Comparison of ENCODE assay signal across 9 cellular contexts in genomic region chr6:32439708-32440214, GRCh38. TPM values are rescaled to one million over a fixed set of nuclear protein-coding genes. Genes with fewer than 3 reads are reported as not detected.
A peak's percentile ranks its signal among the peaks of the same experiment; 100 is the strongest.
DNase-seq lines count a peak whose midpoint lies in the region; ATAC-seq and TF ChIP-seq lines count a peak whose summit lies in the region.
"Had no signal": no experiment of that assay in that cellular context is flagged by ENCODE, and none has a peak within 500 bp of the region (broad histone marks: within the 10 kb centered on the region; RNA-seq: fewer than 3 reads in every experiment).

Gene HLA-DRA (plus strand): TSS chr6:32439887. CDS start chr6:32439951, 64 bp downstream.

- intact Hi-C loops in T-helper 2 cell treated with Interferon-gamma antibody and Interleukin-4, amounts not matched to agents 100 ng/mL and 5 ng/mL, for 36 hours (cut with micrococcal nuclease), result no loop called here
- intact Hi-C loops in vagina (cut with DNase I), result no loop called here

- peak; percentile 78 for DNase-seq in DMS 273 (lab: John Stamatoyannopoulos, UW; ENCODE audit: unreplicated experiment)
- DNase-seq in DMS 273 treated with DMSO at 0.1 percent for 48 hours (lab: John Stamatoyannopoulos, UW), result no peak
- peak; percentile 25 for DNase-seq in HS-5 (ENCODE audit: low read depth)
- peak in 1 of 3 donors; percentile 30 for DNase-seq in effector memory CD4-positive, alpha-beta T cell
- peak; percentile 65 to 71 for DNase-seq in lung microvascular endothelial cell (ENCODE audit: low read depth in 2 of 2)
- no peak for DNase-seq in vagina (ENCODE audit: extremely low spot score in 2 of 2)

- H3K4me1 ChIP-seq in effector memory CD4-positive, alpha-beta T cell (ENCODE audit: control insufficient read depth, insufficient read depth, low read length, poor library complexity, severe bottlenecking), result no peaks in the 10 kb centered on the region
- H3K4me1 ChIP-seq in vagina, result no peaks in the 10 kb centered on the region

- TF ChIP-seq CTCF in vagina (IDR thresholded peaks at IDR 0.05), result no peak

- peak within 1 kb of the TSS; percentile 33 for H3K4me3 ChIP-seq in effector memory CD4-positive, alpha-beta T cell (ENCODE audit: insufficient read depth, low read depth, low read length, poor library complexity, severe bottlenecking)
- peak within 1 kb of the TSS; percentile 1 to 29 for H3K4me3 ChIP-seq in vagina

- TF ChIP-seq POLR2A in vagina (IDR thresholded peaks at IDR 0.05), result peak in 1 of 2 donors; percentile 18

- H3K9me3 ChIP-seq in effector memory CD4-positive, alpha-beta T cell (ENCODE audit: control insufficient read depth, low read length), result no peaks in the 10 kb centered on the region
- H3K9me3 ChIP-seq in vagina, result no peaks in the 10 kb centered on the region

- ATAC-seq in GM21423 (IDR thresholded peaks at IDR 0.05; ENCODE audit: unreplicated experiment), result peak; percentile 71

- H3K27me3 ChIP-seq in effector memory CD4-positive, alpha-beta T cell (replicated peaks; ENCODE audit: control insufficient read depth, insufficient read depth, low read length, poor library complexity, severe bottlenecking), result no peaks in the 10 kb centered on the region
- no peaks in the 10 kb centered on the region for H3K27me3 ChIP-seq in vagina

- H3K36me3 ChIP-seq in effector memory CD4-positive, alpha-beta T cell (ENCODE audit: control insufficient read depth, insufficient read depth, low read length), result no peaks in the 10 kb centered on the region
- H3K36me3 ChIP-seq in vagina, result no peaks in the 10 kb centered on the region

- no peak within 1 kb of the TSS for H3K27ac ChIP-seq in effector memory CD4-positive, alpha-beta T cell (ENCODE audit: insufficient read depth, low read length, poor library complexity, severe bottlenecking)
- peak within 1 kb of the TSS; percentile 43 for H3K27ac ChIP-seq in vagina
- H3K27ac ChIP-seq: 22Rv1 had no signal

RNA-seq across cellular contexts. Expression of gene HLA-DRA, which starts in this region (rescaled TPM):
- total RNA-seq in T-helper 2 cell treated with Interferon-gamma antibody and Interleukin-4, amounts not matched to agents 100 ng/mL and 5 ng/mL, for 36 hours, result 81.8 and 88.4 TPM in 2 replicates
- total RNA-seq in lung microvascular endothelial cell, result not detected in 2 replicates
- total RNA-seq in vagina, result 158 TPM

Comparison
In these comparisons a context has a peak if more than half of its experiments do, and no peak if none do; other contexts are left out.
1. RNA of gene HLA-DRA (total RNA-seq): 158 TPM in vagina (single experiment) and 81.8 to 88.4 TPM in T-helper 2 cell treated with Interferon-gamma antibody and Interleukin-4, amounts not matched to agents 100 ng/mL and 5 ng/mL, for 36 hours; not detected in lung microvascular endothelial cell; every median in the first group is over 10 times any median in the second.
2. DNase-seq: peak in DMS 273 (single experiment) and HS-5 (single experiment); none in DMS 273 treated with DMSO at 0.1 percent for 48 hours (single experiment) and vagina (0 of 2).
3. Peak in DNase-seq in lung microvascular endothelial cell; RNA of the gene not detected or under 1 TPM.